ENCODE assay signal across 2 cellular contexts in genomic region chr20:13302647-13303425, GRCh38.
A peak's percentile ranks its signal among the peaks of the same experiment; 100 is the strongest.
TF ChIP-seq lines count a peak whose summit lies in the region.

No MANE protein-coding gene starts in this region.

TF ChIP-seq in K562, 482 proteins besides CTCF, POLR2A, EP300 and RAD21 (continued from another document):
- no peak for TF ChIP-seq RBBP5 (IDR thresholded peaks at IDR 0.05; ENCODE audit: borderline replicate concordance, insufficient read depth, low read length, poor library complexity, severe bottlenecking)
- TF ChIP-seq NFATC3 (IDR thresholded peaks at IDR 0.05): no peak
- no peak for TF ChIP-seq ZSCAN32 (CRISPR knock-in tag; IDR thresholded peaks at IDR 0.05)
- TF ChIP-seq CREB1 (IDR thresholded peaks at IDR 0.05): no peak
- no peak for TF ChIP-seq CREB1 (CRISPR knock-in tag; IDR thresholded peaks at IDR 0.05)
- no peak for TF ChIP-seq KDM5B (IDR thresholded peaks at IDR 0.05; ENCODE audit: insufficient replicate concordance, low read depth, low read length)

TF ChIP-seq in HepG2, 621 proteins besides CTCF, POLR2A, EP300 and RAD21 (continued from another document and continues in another):
- TF ChIP-seq TIGD3 (CRISPR knock-in tag; IDR thresholded peaks at IDR 0.05; ENCODE audit: borderline replicate concordance) (no peak), ZNF687 (CRISPR knock-in tag; IDR thresholded peaks at IDR 0.05) (no peak), RARG (CRISPR knock-in tag; IDR thresholded peaks at IDR 0.05; ENCODE audit: low read depth) (no peak), ZNF644 (CRISPR knock-in tag; IDR thresholded peaks at IDR 0.05; ENCODE audit: low read depth) (peak; percentile 44; the same call in 1 of the 2 replicates), ZNF740 (CRISPR knock-in tag; IDR thresholded peaks at IDR 0.05) (no peak), ZNF143 (CRISPR knock-in tag; IDR thresholded peaks at IDR 0.05) (no peak), ETV6 (CRISPR knock-in tag; conservative IDR thresholded peaks at IDR 0.05) (no peak), SKIL (CRISPR knock-in tag; IDR thresholded peaks at IDR 0.05; ENCODE audit: borderline replicate concordance) (no peak), BORCS8-MEF2B (CRISPR knock-in tag; IDR thresholded peaks at IDR 0.05) (0 out of 2 replicates have a peak, but pooled peaks have one; percentile 24), ZFP37 (CRISPR knock-in tag; IDR thresholded peaks at IDR 0.05; ENCODE audit: borderline replicate concordance) (no peak), MAFF (IDR thresholded peaks at IDR 0.05; ENCODE audit: low read depth, low read length) (no peak), ZNF567 (CRISPR knock-in tag; IDR thresholded peaks at IDR 0.05; ENCODE audit: borderline replicate concordance) (0 out of 2 replicates have a peak, but pooled peaks have one; percentile 49), HNF4A (CRISPR knock-in tag; IDR thresholded peaks at IDR 0.05) (no peak), PAF1 (CRISPR knock-in tag; IDR thresholded peaks at IDR 0.05) (no peak), ZNF512B (CRISPR knock-in tag; IDR thresholded peaks at IDR 0.05; ENCODE audit: borderline replicate concordance) (no peak), XRCC5 (optimal IDR thresholded peaks at IDR 0.05; ENCODE audit: low read length) (peak; percentile 91), ZFP91 (CRISPR knock-in tag; IDR thresholded peaks at IDR 0.05; ENCODE audit: borderline replicate concordance) (no peak), FOXA1 (IDR thresholded peaks at IDR 0.05) (no peak), FOXA1 (CRISPR knock-in tag; IDR thresholded peaks at IDR 0.05) (peak; percentile 66), CHCHD3 (CRISPR knock-in tag; IDR thresholded peaks at IDR 0.05) (no peak), SSRP1 (CRISPR knock-in tag; IDR thresholded peaks at IDR 0.05) (no peak), ARNT (IDR thresholded peaks at IDR 0.05) (no peak), ZNF136 (CRISPR knock-in tag; IDR thresholded peaks at IDR 0.05; ENCODE audit: low read depth) (no peak), ZNF552 (CRISPR knock-in tag; IDR thresholded peaks at IDR 0.05; ENCODE audit: borderline replicate concordance) (no peak), KDM2A (CRISPR knock-in tag; IDR thresholded peaks at IDR 0.05; ENCODE audit: borderline replicate concordance, low read depth) (peak; percentile 55; the same call in 1 of the 2 replicates), HIC2 (CRISPR knock-in tag; IDR thresholded peaks at IDR 0.05; ENCODE audit: low read depth) (0 out of 2 replicates have a peak, but pooled peaks have one; percentile 17), ZNF331 (CRISPR knock-in tag; IDR thresholded peaks at IDR 0.05) (0 out of 2 replicates have a peak, but pooled peaks have one; percentile 21), ATF5 (CRISPR knock-in tag; IDR thresholded peaks at IDR 0.05; ENCODE audit: low read depth) (no peak), PATZ1 (CRISPR knock-in tag; IDR thresholded peaks at IDR 0.05) (0 out of 2 replicates have a peak, but pooled peaks have one; percentile 30), FOXP4 (CRISPR knock-in tag; IDR thresholded peaks at IDR 0.05) (peak; percentile 39; the same call in 1 of the 2 replicates), ZNF607 (CRISPR knock-in tag; IDR thresholded peaks at IDR 0.05; ENCODE audit: borderline replicate concordance) (no peak), TBL1XR1 (IDR thresholded peaks at IDR 0.05; ENCODE audit: borderline replicate concordance, low read length, partially characterized antibody) (no peak), KLF16 (CRISPR knock-in tag; IDR thresholded peaks at IDR 0.05) (no peak), NFIC (IDR thresholded peaks at IDR 0.05; ENCODE audit: low read length) (no peak)
